Comparison of ENCODE assay signal across 17 cellular contexts in genomic region chr6:1641391-1641790, GRCh38. TPM values are rescaled to one million over a fixed set of nuclear protein-coding genes. Genes with fewer than 3 reads are reported as not detected.
DNase-seq lines count a peak whose midpoint lies in the region; ATAC-seq, FAIRE-seq and TF ChIP-seq lines count a peak whose summit lies in the region.
"Had no signal": no experiment of that assay in that cellular context is flagged by ENCODE, and none has a peak within 500 bp of the region (broad histone marks: within the 10 kb centered on the region; RNA-seq: fewer than 3 reads in every experiment).

No MANE protein-coding gene starts in this region.

- 40 to 43% methylated on average over 11 of the region's 11 CpGs for WGBS in body of pancreas, 2 donors

- intact Hi-C loops in body of pancreas (cut with DNase I), result no loop called here

- H3K27ac ChIP-seq in 22Rv1 (no peak overlapping the region), body of pancreas (peak overlapping the region in 3 of 4 donors; percentile 19 to 39 (median 33))
- H3K27ac ChIP-seq: dorsolateral prefrontal cortex had no signal

- H3K4me3 ChIP-seq in body of pancreas, result no peak overlapping the region
- H3K4me3 ChIP-seq: dorsolateral prefrontal cortex, MG63 had no signal

- TF ChIP-seq POLR2A in H54 (IDR thresholded peaks at IDR 0.05; ENCODE audit: low read depth, low read length) (no peak), body of pancreas (IDR thresholded peaks at IDR 0.05) (peak in 2 of 3 donors; percentile 23 to 37)

- H3K36me3 Mint-ChIP-seq in T-helper 17 cell (ENCODE audit: low read depth), result no peaks in the 10 kb centered on the region

- no peaks in the 10 kb centered on the region for H3K36me3 ChIP-seq in body of pancreas (replicated peaks in 1 of 2; ENCODE audit: insufficient read depth in 1 of 2, low read depth in 2 of 2)
- H3K36me3 ChIP-seq: MG63 had no signal

- H3K27ac Mint-ChIP-seq in T-helper 17 cell, result no peak overlapping the region
- H3K27ac Mint-ChIP-seq: memory B cell had no signal

- H3K27me3 ChIP-seq in body of pancreas, result no peaks in the 10 kb centered on the region
- H3K27me3 ChIP-seq: MG63 had no signal

- DNase-seq in H54 (ENCODE audit: insufficient read length, low spot score) (peak; percentile 66), body of pancreas (peak; percentile 81 to 91 (median 88)), left kidney (ENCODE audit: low read depth, low spot score) (peak; percentile 51), T-helper 17 cell (no peak), HK-2 (ENCODE audit: unreplicated experiment) (no peak), NCI-H1436 (lab: John Stamatoyannopoulos, UW) (no peak)
- DNase-seq: activated gamma-delta T cell; dorsolateral prefrontal cortex; MG63; NCI-H2081 treated with DMSO at 0.1 percent for 48 hours; nucleus accumbens; SHP77; stimulated activated naive CD4-positive, alpha-beta T cell treated with Interleukin-2 at 50 U/mL for 16 hours had no signal

- H3K27me3 Mint-ChIP-seq in T-helper 17 cell, result no peaks in the 10 kb centered on the region
- H3K27me3 Mint-ChIP-seq: memory B cell had no signal

- peaks cover 14% of the 10 kb centered on the region for H3K4me1 ChIP-seq in body of pancreas

- no peak overlapping the region for H3K4me3 Mint-ChIP-seq in T-helper 17 cell
- H3K4me3 Mint-ChIP-seq: memory B cell had no signal

- no peak for FAIRE-seq in H54 (lab: Jason Lieb, UNC)
- FAIRE-seq: H1 had no signal

- TF ChIP-seq CTCF in 22Rv1 (IDR thresholded peaks at IDR 0.05) (0 out of 2 replicates have a peak, but pooled peaks have one; percentile 4), body of pancreas (IDR thresholded peaks at IDR 0.05) (peak in 2 of 7 experiments; percentile 15 to 41)

- H3K9me3 ChIP-seq in body of pancreas, result no peaks in the 10 kb centered on the region
- H3K9me3 ChIP-seq in T-helper 17 cell (ENCODE audit: control insufficient read depth, low read length, poor library complexity, severe bottlenecking), result no peaks in the 10 kb centered on the region
- H3K9me3 ChIP-seq: MG63 had no signal

- H3K4me1 Mint-ChIP-seq in T-helper 17 cell, result peaks cover 2% of the 10 kb centered on the region

- ATAC-seq in body of pancreas (peak; percentile 97), T-helper 17 cell (no peak), GM19035 (IDR thresholded peaks at IDR 0.05; ENCODE audit: unreplicated experiment) (no peak)

RNA-seq across cellular contexts. Expression of gene FOXC1, which starts 31.7 kb away (rescaled TPM):
- 1 to 10 TPM; 2.0 to 3.6 TPM for total RNA-seq in body of pancreas
- under 1 TPM in 1 of 2 donors, not detected in 1; 0.21 TPM for total RNA-seq in T-helper 17 cell

Comparison
In these comparisons a context has a peak if more than half of its experiments do, and no peak if none do; other contexts are left out.
1. DNase-seq: peak in H54 (single experiment), body of pancreas (4 of 4) and left kidney (single experiment); none in T-helper 17 cell (0 of 3), HK-2 (single experiment) and NCI-H1436 (single experiment).